ENCODE assay signal across 13 cellular contexts in the genomic region with DNA sequence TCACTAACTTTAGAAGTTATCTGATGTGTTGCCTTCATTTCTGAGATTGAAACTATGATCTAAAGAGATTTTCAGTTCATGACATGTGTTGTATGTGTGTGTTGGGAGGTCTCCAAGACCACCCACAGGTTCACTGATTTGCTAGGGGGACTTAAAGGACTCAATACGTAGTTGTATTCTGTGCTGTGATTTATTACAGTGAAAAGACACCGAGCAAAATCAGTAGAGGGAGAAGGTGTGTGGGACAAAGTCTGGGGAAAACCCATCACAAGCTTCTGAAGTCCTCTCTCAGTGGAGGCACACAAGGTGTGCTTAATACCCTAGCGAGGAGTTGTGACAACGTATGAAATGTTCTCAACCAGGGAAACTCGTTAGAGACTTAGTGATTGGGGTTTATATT. TPM values are rescaled to one million over a fixed set of nuclear protein-coding genes. Genes with fewer than 3 reads are reported as not detected.
A peak's percentile ranks its signal among the peaks of the same experiment; 100 is the strongest.
DNase-seq lines count a peak whose midpoint lies in the region; ATAC-seq and TF ChIP-seq lines count a peak whose summit lies in the region.
"Had no signal": no experiment of that assay in that cellular context is flagged by ENCODE, and none has a peak within 500 bp of the region (broad histone marks: within the 10 kb centered on the region; RNA-seq: fewer than 3 reads in every experiment).

No MANE protein-coding gene starts in this region.

- H3K4me1 ChIP-seq in BLaER1 treated with 17β-estradiol and CSF1 and Interleukin-3, amounts not matched to agents 10 nM and 100 nM: peaks cover 32 to 65% (median 36%) of the 10 kb centered on the region in 10 experiments

- peak overlapping the region in 10 of 11 experiments; percentile 9 to 63 (median 43); a peak in 12 of 22 replicates for H3K27ac ChIP-seq in BLaER1 treated with 17β-estradiol and CSF1 and Interleukin-3, amounts not matched to agents 10 nM and 100 nM
- H3K27ac ChIP-seq: cardiac muscle cell, lower lobe of right lung had no signal

- in situ Hi-C loops in ACHN (cut with HindIII; ENCODE audit: low pct_ligation_motif_present, low pct_unique_long_range_greater_than_20kb, low sequenced_read_pairs): no loop called here

- H3K27ac Mint-ChIP-seq in dendritic cell treated with granulocyte-macrophage colony-stimulating factor and Interleukin-4, amounts not matched to agents 40 ng/mL and 50 ng/mL, for 4 days: peak overlapping the region; percentile 61
- no peak overlapping the region for H3K27ac Mint-ChIP-seq in chondrocyte (ENCODE audit: unreplicated experiment)

- peaks cover 12% of the 10 kb centered on the region for H3K36me3 Mint-ChIP-seq in dendritic cell treated with granulocyte-macrophage colony-stimulating factor and Interleukin-4, amounts not matched to agents 40 ng/mL and 50 ng/mL, for 4 days (ENCODE audit: low read depth)
- no peaks in the 10 kb centered on the region for H3K36me3 Mint-ChIP-seq in chondrocyte (ENCODE audit: low read depth)
- H3K36me3 Mint-ChIP-seq: type B pancreatic cell had no signal

- no peak for DNase-seq in NCI-H146 treated with DMSO at 0.1 percent for 48 hours (lab: John Stamatoyannopoulos, UW; ENCODE audit: unreplicated experiment)
- DNase-seq in chondrocyte (ENCODE audit: low spot score): no peak
- no peak for DNase-seq in stimulated activated CD4-positive, alpha-beta T cell treated with anti-CD3 and anti-CD28 coated beads, Interleukin-12 subunit alpha, Interleukin-12 subunit beta, amount 100 ng/mL, for 4 hours
- no peak for DNase-seq in ACHN
- DNase-seq: gastrocnemius medialis, lower lobe of right lung, NCI-H1048 had no signal

- peaks cover 22% of the 10 kb centered on the region for H3K4me1 Mint-ChIP-seq in dendritic cell treated with granulocyte-macrophage colony-stimulating factor and Interleukin-4, amounts not matched to agents 40 ng/mL and 50 ng/mL, for 4 days (ENCODE audit: low read depth)
- peaks cover 21% of the 10 kb centered on the region for H3K4me1 Mint-ChIP-seq in chondrocyte (ENCODE audit: low read depth)

- peak; percentile 49 for ATAC-seq in GM18505 (IDR thresholded peaks at IDR 0.05; ENCODE audit: unreplicated experiment)
- ATAC-seq in HG03103 (IDR thresholded peaks at IDR 0.05; ENCODE audit: low read depth, unreplicated experiment): peak; percentile 45
- ATAC-seq: gastrocnemius medialis had no signal

- H3K9me3 ChIP-seq in BLaER1 treated with 17β-estradiol and CSF1 and Interleukin-3, amounts not matched to agents 10 nM and 100 nM (replicated peaks in 1 of 11): peaks cover 3 to 16% (median 10%) of the 10 kb centered on the region in 11 experiments; a peak in 15 of 22 replicates
- H3K9me3 ChIP-seq: gastrocnemius medialis, lower lobe of right lung had no signal

- H3K27me3 ChIP-seq in BLaER1 treated with 17β-estradiol and CSF1 and Interleukin-3, amounts not matched to agents 10 nM and 100 nM: no peaks in the 10 kb centered on the region
- H3K27me3 ChIP-seq: cardiac muscle cell, gastrocnemius medialis had no signal

- TF ChIP-seq CTCF in chondrocyte (IDR thresholded peaks at IDR 0.05): no peak

- peaks cover 29 to 93% (median 62%) of the 10 kb centered on the region in 11 experiments for H4K20me1 ChIP-seq in BLaER1 treated with 17β-estradiol and CSF1 and Interleukin-3, amounts not matched to agents 10 nM and 100 nM

- no peak overlapping the region for H3K4me3 ChIP-seq in BLaER1 treated with 17β-estradiol and CSF1 and Interleukin-3, amounts not matched to agents 10 nM and 100 nM
- H3K4me3 ChIP-seq: cardiac muscle cell, gastrocnemius medialis, lower lobe of right lung had no signal

- H3K4me3 Mint-ChIP-seq in dendritic cell treated with granulocyte-macrophage colony-stimulating factor and Interleukin-4, amounts not matched to agents 40 ng/mL and 50 ng/mL, for 4 days: no peak overlapping the region
- no peak overlapping the region for H3K4me3 Mint-ChIP-seq in chondrocyte (ENCODE audit: unreplicated experiment)
- H3K4me3 Mint-ChIP-seq: type B pancreatic cell had no signal

- no peaks in the 10 kb centered on the region for H3K27me3 Mint-ChIP-seq in dendritic cell treated with granulocyte-macrophage colony-stimulating factor and Interleukin-4, amounts not matched to agents 40 ng/mL and 50 ng/mL, for 4 days
- no peaks in the 10 kb centered on the region for H3K27me3 Mint-ChIP-seq in chondrocyte (ENCODE audit: low read depth)
- H3K27me3 Mint-ChIP-seq: type B pancreatic cell had no signal

- intact Hi-C loops in dendritic cell treated with granulocyte-macrophage colony-stimulating factor and Interleukin-4, amounts not matched to agents 40 ng/mL and 50 ng/mL, for 4 days (cut with micrococcal nuclease): no loop called here

- peaks cover 3 to 28% (median 20%) of the 10 kb centered on the region in 11 experiments; a peak in 21 of 22 replicates for H3K36me3 ChIP-seq in BLaER1 treated with 17β-estradiol and CSF1 and Interleukin-3, amounts not matched to agents 10 nM and 100 nM
- H3K36me3 ChIP-seq: cardiac muscle cell, gastrocnemius medialis, lower lobe of right lung had no signal

- no peaks in the 10 kb centered on the region for H3K9me3 Mint-ChIP-seq in dendritic cell treated with granulocyte-macrophage colony-stimulating factor and Interleukin-4, amounts not matched to agents 40 ng/mL and 50 ng/mL, for 4 days
- no peaks in the 10 kb centered on the region for H3K9me3 Mint-ChIP-seq in chondrocyte (ENCODE audit: low read depth)
- H3K9me3 Mint-ChIP-seq: type B pancreatic cell had no signal

- no peak overlapping the region for H3K9ac ChIP-seq in BLaER1 treated with 17β-estradiol and CSF1 and Interleukin-3, amounts not matched to agents 10 nM and 100 nM

- H3K4me2 ChIP-seq in BLaER1 treated with 17β-estradiol and CSF1 and Interleukin-3, amounts not matched to agents 10 nM and 100 nM: peak overlapping the region; percentile 16 to 89 (median 80)

- no peak for TF ChIP-seq POLR2A in GM18505 (IDR thresholded peaks at IDR 0.05; ENCODE audit: borderline replicate concordance, extremely low read depth, insufficient read depth, insufficient read length)

RNA-seq across cellular contexts. Expression of a gene that starts 35.6 kb away (rescaled TPM):
- total RNA-seq in chondrocyte: 11.8 to 13.2 TPM (median 13.1 TPM) in 3 replicates

RNA-seq across cellular contexts. Expression of a gene that starts 53.0 kb away (rescaled TPM):
- not detected in 3 replicates for total RNA-seq in chondrocyte
- total RNA-seq: cardiac muscle cell had no signal
